2 cellular contexts compared by ENCODE assay signal in genomic region chr2:132640116-132640515, GRCh38.
TF ChIP-seq lines count a peak whose summit lies in the region.

No MANE protein-coding gene starts in this region.

TF ChIP-seq in SK-N-SH treated with all-trans-retinoic acid at 6 μM for 48 hours, 23 proteins besides CTCF, POLR2A, EP300 and RAD21 (continued from another document):
- no peak for TF ChIP-seq ZNF70 (CRISPR knock-in tag; IDR thresholded peaks at IDR 0.05)
- no peak for TF ChIP-seq ZC3H10 (CRISPR knock-in tag; IDR thresholded peaks at IDR 0.05)
- no peak for TF ChIP-seq ISL1 (CRISPR knock-in tag; IDR thresholded peaks at IDR 0.05)
- no peak for TF ChIP-seq ESRRG (CRISPR knock-in tag; IDR thresholded peaks at IDR 0.05)
- TF ChIP-seq RARB (CRISPR knock-in tag; IDR thresholded peaks at IDR 0.05): no peak

TF ChIP-seq in SK-N-SH, 30 proteins besides CTCF, POLR2A, EP300 and RAD21 (continued from another document):
- TF ChIP-seq FOXJ3 (CRISPR knock-in tag; IDR thresholded peaks at IDR 0.05) (no peak), MXI1 (IDR thresholded peaks at IDR 0.05; ENCODE audit: low read depth, low read length) (no peak)
